Comparison of ENCODE assay signal across 1 cellular context in the genomic region with DNA sequence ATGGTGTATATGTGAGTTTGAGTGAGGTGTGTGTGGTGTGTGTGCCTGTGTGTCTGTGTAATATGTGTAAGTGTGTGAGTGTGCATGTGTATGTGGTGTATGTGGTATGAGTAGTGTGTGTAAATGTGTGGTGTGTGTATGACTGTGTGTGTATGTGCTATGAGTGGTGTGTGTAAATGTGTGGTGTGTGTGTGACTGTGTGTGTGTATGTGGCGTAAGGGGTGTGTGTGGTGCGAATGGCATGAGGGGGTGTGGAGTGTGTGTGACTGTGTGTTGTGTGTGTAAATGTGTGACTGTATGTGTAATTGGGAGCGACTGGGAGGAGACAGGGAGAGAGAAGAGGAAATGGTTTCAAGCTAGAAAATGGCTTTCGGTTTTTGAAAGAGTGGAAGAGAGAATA.
A peak's percentile ranks its signal among the peaks of the same experiment; 100 is the strongest.
TF ChIP-seq lines count a peak whose summit lies in the region.

No MANE protein-coding gene starts in this region.

TF ChIP-seq in K562, 482 proteins besides CTCF, POLR2A, EP300 and RAD21 (continued from another document and continues in another):
- TF ChIP-seq, protein P1, sequence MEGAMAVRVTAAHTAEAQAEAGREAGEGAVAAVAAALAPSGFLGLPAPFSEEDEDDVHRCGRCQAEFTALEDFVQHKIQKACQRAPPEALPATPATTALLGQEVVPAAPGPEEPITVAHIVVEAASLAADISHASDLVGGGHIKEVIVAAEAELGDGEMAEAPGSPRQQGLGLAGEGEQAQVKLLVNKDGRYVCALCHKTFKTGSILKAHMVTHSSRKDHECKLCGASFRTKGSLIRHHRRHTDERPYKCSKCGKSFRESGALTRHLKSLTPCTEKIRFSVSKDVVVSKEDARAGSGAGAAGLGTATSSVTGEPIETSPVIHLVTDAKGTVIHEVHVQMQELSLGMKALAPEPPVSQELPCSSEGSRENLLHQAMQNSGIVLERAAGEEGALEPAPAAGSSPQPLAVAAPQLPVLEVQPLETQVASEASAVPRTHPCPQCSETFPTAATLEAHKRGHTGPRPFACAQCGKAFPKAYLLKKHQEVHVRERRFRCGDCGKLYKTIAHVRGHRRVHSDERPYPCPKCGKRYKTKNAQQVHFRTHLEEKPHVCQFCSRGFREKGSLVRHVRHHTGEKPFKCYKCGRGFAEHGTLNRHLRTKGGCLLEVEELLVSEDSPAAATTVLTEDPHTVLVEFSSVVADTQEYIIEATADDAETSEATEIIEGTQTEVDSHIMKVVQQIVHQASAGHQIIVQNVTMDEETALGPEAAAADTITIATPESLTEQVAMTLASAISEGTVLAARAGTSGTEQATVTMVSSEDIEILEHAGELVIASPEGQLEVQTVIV (CRISPR knock-in tag; IDR thresholded peaks at IDR 0.05; ENCODE audit: borderline replicate concordance), result no peak
- TF ChIP-seq PHB (CRISPR knock-in tag; IDR thresholded peaks at IDR 0.05) (no peak), ZZZ3 (IDR thresholded peaks at IDR 0.05) (no peak), FOXA3 (CRISPR knock-in tag; conservative IDR thresholded peaks at IDR 0.05 in 1 of 2, IDR thresholded peaks at IDR 0.05 in 1 of 2) (no peak), CREBBP (IDR thresholded peaks at IDR 0.05; ENCODE audit: low read depth, low read length) (no peak), ZFX (CRISPR knock-in tag; IDR thresholded peaks at IDR 0.05) (no peak), ZBTB7A (IDR thresholded peaks at IDR 0.05; ENCODE audit: borderline replicate concordance, control insufficient read depth, low read depth, low read length) (no peak), ASH1L (IDR thresholded peaks at IDR 0.05; ENCODE audit: borderline replicate concordance, low read depth, partially characterized antibody) (peak; percentile 52), SMAD2 (IDR thresholded peaks at IDR 0.05; ENCODE audit: low read depth, low read length) (no peak), ZNF41 (CRISPR knock-in tag; conservative IDR thresholded peaks at IDR 0.05) (no peak), PHTF2 (CRISPR knock-in tag; IDR thresholded peaks at IDR 0.05) (no peak), FOXM1 (IDR thresholded peaks at IDR 0.05; ENCODE audit: low read depth) (no peak), FOXM1 (CRISPR knock-in tag; IDR thresholded peaks at IDR 0.05; ENCODE audit: low read depth) (no peak), ZNF444 (CRISPR knock-in tag; IDR thresholded peaks at IDR 0.05) (no peak), ESRRA (IDR thresholded peaks at IDR 0.05; ENCODE audit: borderline replicate concordance, low read depth) (no peak), TEAD2 (tag; IDR thresholded peaks at IDR 0.05) (no peak), PCBP1 (IDR thresholded peaks at IDR 0.05; ENCODE audit: low read depth, low read length, poor library complexity, severe bottlenecking) (no peak), ARHGAP35 (IDR thresholded peaks at IDR 0.05; ENCODE audit: partially characterized antibody) (no peak), GTF2E2 (tag; IDR thresholded peaks at IDR 0.05) (no peak), ZNF274 (IDR thresholded peaks at IDR 0.05; ENCODE audit: borderline replicate concordance, low read depth, low read length) (no peak), ZNF644 (tag; IDR thresholded peaks at IDR 0.05; ENCODE audit: low read depth) (no peak), ZSCAN29 (IDR thresholded peaks at IDR 0.05) (no peak), MED1 (CRISPR knock-in tag; IDR thresholded peaks at IDR 0.05; ENCODE audit: borderline replicate concordance) (no peak), FOXJ3 (CRISPR knock-in tag; IDR thresholded peaks at IDR 0.05) (no peak), HNRNPK (IDR thresholded peaks at IDR 0.05; ENCODE audit: low read depth, low read length, poor library complexity, severe bottlenecking) (no peak), ZNF239 (CRISPR knock-in tag; IDR thresholded peaks at IDR 0.05) (no peak), ZNF175 (CRISPR knock-in tag; IDR thresholded peaks at IDR 0.05; ENCODE audit: low read depth) (no peak), ZNF263 (CRISPR knock-in tag; IDR thresholded peaks at IDR 0.05; ENCODE audit: borderline replicate concordance) (no peak), HSF4 (CRISPR knock-in tag; IDR thresholded peaks at IDR 0.05; ENCODE audit: borderline replicate concordance) (no peak), ZNF696 (CRISPR knock-in tag; conservative IDR thresholded peaks at IDR 0.05) (no peak), ZNF212 (CRISPR knock-in tag; IDR thresholded peaks at IDR 0.05) (no peak), CREB1 (IDR thresholded peaks at IDR 0.05) (no peak), CREB1 (CRISPR knock-in tag; IDR thresholded peaks at IDR 0.05) (no peak), DNMT1 (IDR thresholded peaks at IDR 0.05) (no peak), HNRNPUL1 (IDR thresholded peaks at IDR 0.05; ENCODE audit: low read length) (no peak), COPS2 (conservative IDR thresholded peaks at IDR 0.05) (no peak), CXXC5 (CRISPR knock-in tag; IDR thresholded peaks at IDR 0.05) (no peak)
- TF ChIP-seq, protein P2, sequence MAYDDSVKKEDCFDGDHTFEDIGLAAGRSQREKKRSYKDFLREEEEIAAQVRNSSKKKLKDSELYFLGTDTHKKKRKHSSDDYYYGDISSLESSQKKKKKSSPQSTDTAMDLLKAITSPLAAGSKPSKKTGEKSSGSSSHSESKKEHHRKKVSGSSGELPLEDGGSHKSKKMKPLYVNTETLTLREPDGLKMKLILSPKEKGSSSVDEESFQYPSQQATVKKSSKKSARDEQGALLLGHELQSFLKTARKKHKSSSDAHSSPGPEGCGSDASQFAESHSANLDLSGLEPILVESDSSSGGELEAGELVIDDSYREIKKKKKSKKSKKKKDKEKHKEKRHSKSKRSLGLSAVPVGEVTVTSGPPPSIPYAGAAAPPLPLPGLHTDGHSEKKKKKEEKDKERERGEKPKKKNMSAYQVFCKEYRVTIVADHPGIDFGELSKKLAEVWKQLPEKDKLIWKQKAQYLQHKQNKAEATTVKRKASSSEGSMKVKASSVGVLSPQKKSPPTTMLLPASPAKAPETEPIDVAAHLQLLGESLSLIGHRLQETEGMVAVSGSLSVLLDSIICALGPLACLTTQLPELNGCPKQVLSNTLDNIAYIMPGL (CRISPR knock-in tag; IDR thresholded peaks at IDR 0.05), result no peak
- TF ChIP-seq, protein P3, sequence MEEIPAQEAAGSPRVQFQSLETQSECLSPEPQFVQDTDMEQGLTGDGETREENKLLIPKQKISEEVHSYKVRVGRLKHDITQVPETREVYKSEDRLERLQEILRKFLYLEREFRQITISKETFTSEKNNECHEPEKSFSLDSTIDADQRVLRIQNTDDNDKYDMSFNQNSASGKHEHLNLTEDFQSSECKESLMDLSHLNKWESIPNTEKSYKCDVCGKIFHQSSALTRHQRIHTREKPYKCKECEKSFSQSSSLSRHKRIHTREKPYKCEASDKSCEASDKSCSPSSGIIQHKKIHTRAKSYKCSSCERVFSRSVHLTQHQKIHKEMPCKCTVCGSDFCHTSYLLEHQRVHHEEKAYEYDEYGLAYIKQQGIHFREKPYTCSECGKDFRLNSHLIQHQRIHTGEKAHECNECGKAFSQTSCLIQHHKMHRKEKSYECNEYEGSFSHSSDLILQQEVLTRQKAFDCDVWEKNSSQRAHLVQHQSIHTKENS (CRISPR knock-in tag; IDR thresholded peaks at IDR 0.05), result no peak
- TF ChIP-seq, protein P4, sequence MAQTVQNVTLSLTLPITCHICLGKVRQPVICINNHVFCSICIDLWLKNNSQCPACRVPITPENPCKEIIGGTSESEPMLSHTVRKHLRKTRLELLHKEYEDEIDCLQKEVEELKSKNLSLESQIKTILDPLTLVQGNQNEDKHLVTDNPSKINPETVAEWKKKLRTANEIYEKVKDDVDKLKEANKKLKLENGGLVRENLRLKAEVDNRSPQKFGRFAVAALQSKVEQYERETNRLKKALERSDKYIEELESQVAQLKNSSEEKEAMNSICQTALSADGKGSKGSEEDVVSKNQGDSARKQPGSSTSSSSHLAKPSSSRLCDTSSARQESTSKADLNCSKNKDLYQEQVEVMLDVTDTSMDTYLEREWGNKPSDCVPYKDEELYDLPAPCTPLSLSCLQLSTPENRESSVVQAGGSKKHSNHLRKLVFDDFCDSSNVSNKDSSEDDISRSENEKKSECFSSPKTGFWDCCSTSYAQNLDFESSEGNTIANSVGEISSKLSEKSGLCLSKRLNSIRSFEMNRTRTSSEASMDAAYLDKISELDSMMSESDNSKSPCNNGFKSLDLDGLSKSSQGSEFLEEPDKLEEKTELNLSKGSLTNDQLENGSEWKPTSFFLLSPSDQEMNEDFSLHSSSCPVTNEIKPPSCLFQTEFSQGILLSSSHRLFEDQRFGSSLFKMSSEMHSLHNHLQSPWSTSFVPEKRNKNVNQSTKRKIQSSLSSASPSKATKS (CRISPR knock-in tag; IDR thresholded peaks at IDR 0.05), result no peak
- TF ChIP-seq, protein P5, sequence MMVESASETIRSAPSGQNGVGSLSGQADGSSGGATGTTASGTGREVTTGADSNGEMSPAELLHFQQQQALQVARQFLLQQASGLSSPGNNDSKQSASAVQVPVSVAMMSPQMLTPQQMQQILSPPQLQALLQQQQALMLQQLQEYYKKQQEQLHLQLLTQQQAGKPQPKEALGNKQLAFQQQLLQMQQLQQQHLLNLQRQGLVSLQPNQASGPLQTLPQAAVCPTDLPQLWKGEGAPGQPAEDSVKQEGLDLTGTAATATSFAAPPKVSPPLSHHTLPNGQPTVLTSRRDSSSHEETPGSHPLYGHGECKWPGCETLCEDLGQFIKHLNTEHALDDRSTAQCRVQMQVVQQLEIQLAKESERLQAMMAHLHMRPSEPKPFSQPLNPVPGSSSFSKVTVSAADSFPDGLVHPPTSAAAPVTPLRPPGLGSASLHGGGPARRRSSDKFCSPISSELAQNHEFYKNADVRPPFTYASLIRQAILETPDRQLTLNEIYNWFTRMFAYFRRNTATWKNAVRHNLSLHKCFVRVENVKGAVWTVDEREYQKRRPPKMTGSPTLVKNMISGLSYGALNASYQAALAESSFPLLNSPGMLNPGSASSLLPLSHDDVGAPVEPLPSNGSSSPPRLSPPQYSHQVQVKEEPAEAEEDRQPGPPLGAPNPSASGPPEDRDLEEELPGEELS (CRISPR knock-in tag; IDR thresholded peaks at IDR 0.05; ENCODE audit: borderline replicate concordance), result no peak
- TF ChIP-seq, protein P6, sequence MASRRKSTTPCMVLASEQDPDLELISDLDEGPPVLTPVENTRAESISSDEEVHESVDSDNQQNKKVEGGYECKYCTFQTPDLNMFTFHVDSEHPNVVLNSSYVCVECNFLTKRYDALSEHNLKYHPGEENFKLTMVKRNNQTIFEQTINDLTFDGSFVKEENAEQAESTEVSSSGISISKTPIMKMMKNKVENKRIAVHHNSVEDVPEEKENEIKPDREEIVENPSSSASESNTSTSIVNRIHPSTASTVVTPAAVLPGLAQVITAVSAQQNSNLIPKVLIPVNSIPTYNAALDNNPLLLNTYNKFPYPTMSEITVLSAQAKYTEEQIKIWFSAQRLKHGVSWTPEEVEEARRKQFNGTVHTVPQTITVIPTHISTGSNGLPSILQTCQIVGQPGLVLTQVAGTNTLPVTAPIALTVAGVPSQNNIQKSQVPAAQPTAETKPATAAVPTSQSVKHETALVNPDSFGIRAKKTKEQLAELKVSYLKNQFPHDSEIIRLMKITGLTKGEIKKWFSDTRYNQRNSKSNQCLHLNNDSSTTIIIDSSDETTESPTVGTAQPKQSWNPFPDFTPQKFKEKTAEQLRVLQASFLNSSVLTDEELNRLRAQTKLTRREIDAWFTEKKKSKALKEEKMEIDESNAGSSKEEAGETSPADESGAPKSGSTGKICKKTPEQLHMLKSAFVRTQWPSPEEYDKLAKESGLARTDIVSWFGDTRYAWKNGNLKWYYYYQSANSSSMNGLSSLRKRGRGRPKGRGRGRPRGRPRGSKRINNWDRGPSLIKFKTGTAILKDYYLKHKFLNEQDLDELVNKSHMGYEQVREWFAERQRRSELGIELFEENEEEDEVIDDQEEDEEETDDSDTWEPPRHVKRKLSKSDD (conservative IDR thresholded peaks at IDR 0.05; ENCODE audit: low read length), result no peak
- TF ChIP-seq, protein P7, sequence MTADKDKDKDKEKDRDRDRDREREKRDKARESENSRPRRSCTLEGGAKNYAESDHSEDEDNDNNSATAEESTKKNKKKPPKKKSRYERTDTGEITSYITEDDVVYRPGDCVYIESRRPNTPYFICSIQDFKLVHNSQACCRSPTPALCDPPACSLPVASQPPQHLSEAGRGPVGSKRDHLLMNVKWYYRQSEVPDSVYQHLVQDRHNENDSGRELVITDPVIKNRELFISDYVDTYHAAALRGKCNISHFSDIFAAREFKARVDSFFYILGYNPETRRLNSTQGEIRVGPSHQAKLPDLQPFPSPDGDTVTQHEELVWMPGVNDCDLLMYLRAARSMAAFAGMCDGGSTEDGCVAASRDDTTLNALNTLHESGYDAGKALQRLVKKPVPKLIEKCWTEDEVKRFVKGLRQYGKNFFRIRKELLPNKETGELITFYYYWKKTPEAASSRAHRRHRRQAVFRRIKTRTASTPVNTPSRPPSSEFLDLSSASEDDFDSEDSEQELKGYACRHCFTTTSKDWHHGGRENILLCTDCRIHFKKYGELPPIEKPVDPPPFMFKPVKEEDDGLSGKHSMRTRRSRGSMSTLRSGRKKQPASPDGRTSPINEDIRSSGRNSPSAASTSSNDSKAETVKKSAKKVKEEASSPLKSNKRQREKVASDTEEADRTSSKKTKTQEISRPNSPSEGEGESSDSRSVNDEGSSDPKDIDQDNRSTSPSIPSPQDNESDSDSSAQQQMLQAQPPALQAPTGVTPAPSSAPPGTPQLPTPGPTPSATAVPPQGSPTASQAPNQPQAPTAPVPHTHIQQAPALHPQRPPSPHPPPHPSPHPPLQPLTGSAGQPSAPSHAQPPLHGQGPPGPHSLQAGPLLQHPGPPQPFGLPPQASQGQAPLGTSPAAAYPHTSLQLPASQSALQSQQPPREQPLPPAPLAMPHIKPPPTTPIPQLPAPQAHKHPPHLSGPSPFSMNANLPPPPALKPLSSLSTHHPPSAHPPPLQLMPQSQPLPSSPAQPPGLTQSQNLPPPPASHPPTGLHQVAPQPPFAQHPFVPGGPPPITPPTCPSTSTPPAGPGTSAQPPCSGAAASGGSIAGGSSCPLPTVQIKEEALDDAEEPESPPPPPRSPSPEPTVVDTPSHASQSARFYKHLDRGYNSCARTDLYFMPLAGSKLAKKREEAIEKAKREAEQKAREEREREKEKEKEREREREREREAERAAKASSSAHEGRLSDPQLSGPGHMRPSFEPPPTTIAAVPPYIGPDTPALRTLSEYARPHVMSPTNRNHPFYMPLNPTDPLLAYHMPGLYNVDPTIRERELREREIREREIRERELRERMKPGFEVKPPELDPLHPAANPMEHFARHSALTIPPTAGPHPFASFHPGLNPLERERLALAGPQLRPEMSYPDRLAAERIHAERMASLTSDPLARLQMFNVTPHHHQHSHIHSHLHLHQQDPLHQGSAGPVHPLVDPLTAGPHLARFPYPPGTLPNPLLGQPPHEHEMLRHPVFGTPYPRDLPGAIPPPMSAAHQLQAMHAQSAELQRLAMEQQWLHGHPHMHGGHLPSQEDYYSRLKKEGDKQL (CRISPR knock-in tag; IDR thresholded peaks at IDR 0.05; ENCODE audit: borderline replicate concordance), result no peak
- TF ChIP-seq, protein P8, sequence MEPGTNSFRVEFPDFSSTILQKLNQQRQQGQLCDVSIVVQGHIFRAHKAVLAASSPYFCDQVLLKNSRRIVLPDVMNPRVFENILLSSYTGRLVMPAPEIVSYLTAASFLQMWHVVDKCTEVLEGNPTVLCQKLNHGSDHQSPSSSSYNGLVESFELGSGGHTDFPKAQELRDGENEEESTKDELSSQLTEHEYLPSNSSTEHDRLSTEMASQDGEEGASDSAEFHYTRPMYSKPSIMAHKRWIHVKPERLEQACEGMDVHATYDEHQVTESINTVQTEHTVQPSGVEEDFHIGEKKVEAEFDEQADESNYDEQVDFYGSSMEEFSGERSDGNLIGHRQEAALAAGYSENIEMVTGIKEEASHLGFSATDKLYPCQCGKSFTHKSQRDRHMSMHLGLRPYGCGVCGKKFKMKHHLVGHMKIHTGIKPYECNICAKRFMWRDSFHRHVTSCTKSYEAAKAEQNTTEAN (CRISPR knock-in tag; IDR thresholded peaks at IDR 0.05), result no peak
